In the genomic region with DNA sequence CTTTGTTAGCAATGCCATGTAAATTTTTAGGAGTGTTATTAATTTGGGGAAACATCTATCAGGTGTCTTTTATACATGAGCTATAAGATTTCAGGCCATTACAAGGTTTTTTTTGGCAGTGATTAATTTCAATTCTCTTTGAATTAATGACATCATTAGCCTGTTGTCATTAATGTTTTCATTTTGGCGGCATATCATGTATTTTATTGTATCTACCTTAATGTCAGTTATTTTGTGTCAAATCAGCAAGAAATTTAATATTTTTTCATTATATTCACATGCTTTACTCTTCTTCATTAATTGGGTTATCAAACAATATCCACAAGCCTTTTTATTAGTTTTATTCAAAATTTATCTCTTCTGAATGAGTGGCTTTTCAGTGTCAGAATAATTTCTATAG, we compare ENCODE assay signal across 8 cellular contexts.
"Had no signal": no experiment of that assay in that cellular context is flagged by ENCODE, and none has a peak within 500 bp of the region (broad histone marks: within the 10 kb centered on the region; RNA-seq: fewer than 3 reads in every experiment).

No MANE protein-coding gene starts in this region.

- H3K36me3 ChIP-seq: HAP-1 had no signal

- H3K9ac ChIP-seq: GM23248 had no signal

- ATAC-seq: HCT116 had no signal

- H3K4me3 ChIP-seq: GM23248, HAP-1 had no signal

- H3K9me3 ChIP-seq: HAP-1 had no signal

- FAIRE-seq: HTR-8/SVneo had no signal

- H3K4me1 ChIP-seq: HAP-1 had no signal

- H2AFZ ChIP-seq: GM23248 had no signal

- DNase-seq: GM23248, GOT3, H7, Kasumi-1, KG1 had no signal

- H3K27ac ChIP-seq: GM23248 had no signal
